1 cellular context compared by ENCODE assay signal in genomic region chrX:10900585-10901289, GRCh38.
TF ChIP-seq lines count a peak whose summit lies in the region.

No MANE protein-coding gene starts in this region.

TF ChIP-seq in HepG2, 621 proteins besides CTCF, POLR2A, EP300 and RAD21 (continued from another document):
- TF ChIP-seq, protein P1, sequence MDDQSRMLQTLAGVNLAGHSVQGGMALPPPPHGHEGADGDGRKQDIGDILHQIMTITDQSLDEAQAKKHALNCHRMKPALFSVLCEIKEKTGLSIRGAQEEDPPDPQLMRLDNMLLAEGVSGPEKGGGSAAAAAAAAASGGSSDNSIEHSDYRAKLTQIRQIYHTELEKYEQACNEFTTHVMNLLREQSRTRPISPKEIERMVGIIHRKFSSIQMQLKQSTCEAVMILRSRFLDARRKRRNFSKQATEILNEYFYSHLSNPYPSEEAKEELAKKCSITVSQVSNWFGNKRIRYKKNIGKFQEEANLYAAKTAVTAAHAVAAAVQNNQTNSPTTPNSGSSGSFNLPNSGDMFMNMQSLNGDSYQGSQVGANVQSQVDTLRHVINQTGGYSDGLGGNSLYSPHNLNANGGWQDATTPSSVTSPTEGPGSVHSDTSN (CRISPR knock-in tag; IDR thresholded peaks at IDR 0.05; ENCODE audit: borderline replicate concordance), result no peak
- TF ChIP-seq YEATS4 (CRISPR knock-in tag; IDR thresholded peaks at IDR 0.05; ENCODE audit: borderline replicate concordance) (no peak), BCL6 (CRISPR knock-in tag; IDR thresholded peaks at IDR 0.05) (0 out of 2 replicates have a peak, but pooled peaks have one; percentile 25), TCF7 (IDR thresholded peaks at IDR 0.05; ENCODE audit: low read depth) (peak; percentile 54), PITX1 (CRISPR knock-in tag; IDR thresholded peaks at IDR 0.05) (0 out of 2 replicates have a peak, but pooled peaks have one; percentile 61), GFI1 (CRISPR knock-in tag; IDR thresholded peaks at IDR 0.05; ENCODE audit: borderline replicate concordance) (peak; percentile 76; the same call in 1 of the 2 replicates), FOSL2 (CRISPR knock-in tag; IDR thresholded peaks at IDR 0.05) (peak; percentile 69), HHEX (CRISPR knock-in tag; IDR thresholded peaks at IDR 0.05) (peak; percentile 67; the same call in 1 of the 2 replicates)
- TF ChIP-seq, protein P2, sequence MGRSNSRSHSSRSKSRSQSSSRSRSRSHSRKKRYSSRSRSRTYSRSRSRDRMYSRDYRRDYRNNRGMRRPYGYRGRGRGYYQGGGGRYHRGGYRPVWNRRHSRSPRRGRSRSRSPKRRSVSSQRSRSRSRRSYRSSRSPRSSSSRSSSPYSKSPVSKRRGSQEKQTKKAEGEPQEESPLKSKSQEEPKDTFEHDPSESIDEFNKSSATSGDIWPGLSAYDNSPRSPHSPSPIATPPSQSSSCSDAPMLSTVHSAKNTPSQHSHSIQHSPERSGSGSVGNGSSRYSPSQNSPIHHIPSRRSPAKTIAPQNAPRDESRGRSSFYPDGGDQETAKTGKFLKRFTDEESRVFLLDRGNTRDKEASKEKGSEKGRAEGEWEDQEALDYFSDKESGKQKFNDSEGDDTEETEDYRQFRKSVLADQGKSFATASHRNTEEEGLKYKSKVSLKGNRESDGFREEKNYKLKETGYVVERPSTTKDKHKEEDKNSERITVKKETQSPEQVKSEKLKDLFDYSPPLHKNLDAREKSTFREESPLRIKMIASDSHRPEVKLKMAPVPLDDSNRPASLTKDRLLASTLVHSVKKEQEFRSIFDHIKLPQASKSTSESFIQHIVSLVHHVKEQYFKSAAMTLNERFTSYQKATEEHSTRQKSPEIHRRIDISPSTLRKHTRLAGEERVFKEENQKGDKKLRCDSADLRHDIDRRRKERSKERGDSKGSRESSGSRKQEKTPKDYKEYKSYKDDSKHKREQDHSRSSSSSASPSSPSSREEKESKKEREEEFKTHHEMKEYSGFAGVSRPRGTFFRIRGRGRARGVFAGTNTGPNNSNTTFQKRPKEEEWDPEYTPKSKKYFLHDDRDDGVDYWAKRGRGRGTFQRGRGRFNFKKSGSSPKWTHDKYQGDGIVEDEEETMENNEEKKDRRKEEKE (IDR thresholded peaks at IDR 0.05), result no peak
TF ChIP-seq in HepG2: peak in this region for 31.
